ENCODE assay signal across 9 cellular contexts in the genomic region with DNA sequence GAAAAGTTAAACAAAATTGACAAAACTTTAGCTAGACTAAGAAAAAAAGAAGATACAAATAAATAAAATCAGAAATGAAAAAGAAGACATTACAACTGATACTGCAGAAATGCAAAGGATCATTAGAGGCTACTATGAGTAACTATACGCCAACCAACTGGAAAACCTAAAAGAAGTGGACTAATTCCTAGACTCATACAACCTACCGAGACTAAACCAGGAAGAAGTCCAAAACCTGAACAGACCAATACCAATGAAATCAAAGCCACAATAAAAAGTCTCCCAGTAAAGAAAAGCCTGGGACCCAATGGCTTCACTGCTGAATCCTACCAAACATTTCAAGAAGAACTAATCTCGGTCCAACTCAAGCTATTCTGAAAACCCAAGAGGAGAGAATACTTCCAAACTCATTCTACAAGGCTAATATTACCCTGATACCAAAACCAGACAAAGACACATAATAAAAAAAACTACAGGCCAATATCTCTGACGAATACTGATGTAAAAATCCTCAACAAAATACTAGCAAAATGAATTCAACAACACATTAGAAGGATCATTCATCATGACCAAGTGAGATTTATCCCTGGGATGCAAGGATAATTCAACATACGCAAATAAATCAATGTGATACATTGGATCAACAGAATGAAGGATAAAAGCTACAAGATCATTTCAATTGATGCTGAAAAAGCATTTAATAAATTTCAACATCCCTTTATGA. TPM values are rescaled to one million over a fixed set of nuclear protein-coding genes. Genes with fewer than 3 reads are reported as not detected.
A peak's percentile ranks its signal among the peaks of the same experiment; 100 is the strongest.
DNase-seq lines count a peak whose midpoint lies in the region; ATAC-seq and TF ChIP-seq lines count a peak whose summit lies in the region.
"Had no signal": no experiment of that assay in that cellular context is flagged by ENCODE, and none has a peak within 500 bp of the region (broad histone marks: within the 10 kb centered on the region; RNA-seq: fewer than 3 reads in every experiment).

No MANE protein-coding gene starts in this region.

- H3K27ac Mint-ChIP-seq in endothelial cell (ENCODE audit: unreplicated experiment): peak overlapping the region; percentile 85

- no peaks in the 10 kb centered on the region for H4K20me1 ChIP-seq in osteoblast (ENCODE audit: insufficient read depth, low read length)

- H3K9me3 ChIP-seq in osteoblast (ENCODE audit: low read depth, low read length): no peaks in the 10 kb centered on the region
- H3K9me3 ChIP-seq: thyroid gland had no signal

- TF ChIP-seq CTCF in endothelial cell (IDR thresholded peaks at IDR 0.05; ENCODE audit: unreplicated experiment) (no peak), osteoblast (IDR thresholded peaks at IDR 0.05; ENCODE audit: extremely low read depth, low read depth, low read length) (no peak)

- DNase-seq in NCI-H526 treated with DMSO at 0.1 percent for 48 hours (lab: John Stamatoyannopoulos, UW) (peak; percentile 67), endothelial cell (ENCODE audit: low spot score) (no peak), osteoblast (ENCODE audit: insufficient read length, low spot score, missing footprints) (no peak), 8988T (no peak)

- ATAC-seq in HG02678 (IDR thresholded peaks at IDR 0.05; ENCODE audit: unreplicated experiment): no peak
- ATAC-seq in HG03442 (IDR thresholded peaks at IDR 0.05; ENCODE audit: unreplicated experiment): no peak
- ATAC-seq in HG02610 (IDR thresholded peaks at IDR 0.05; ENCODE audit: unreplicated experiment): no peak

- no peak overlapping the region for H3K27ac ChIP-seq in osteoblast (ENCODE audit: low read depth, low read length)

- peak overlapping the region; percentile 90 for H3K4me3 Mint-ChIP-seq in endothelial cell (ENCODE audit: unreplicated experiment)

- H3K79me2 ChIP-seq in osteoblast (ENCODE audit: insufficient read depth, low read length): no peaks in the 10 kb centered on the region

- peak overlapping the region; percentile 19 for H3K4me3 ChIP-seq in GM08714 (ENCODE audit: low read length)
- H3K4me3 ChIP-seq in osteoblast (ENCODE audit: insufficient read depth, low read length): no peak overlapping the region
- H3K4me3 ChIP-seq: thyroid gland had no signal

- H3K4me1 Mint-ChIP-seq in endothelial cell (ENCODE audit: unreplicated experiment): peaks cover 10% of the 10 kb centered on the region

- no peaks in the 10 kb centered on the region for H3K4me1 ChIP-seq in osteoblast (ENCODE audit: insufficient read depth, low read length)
- H3K4me1 ChIP-seq: thyroid gland had no signal

- H3K9me3 Mint-ChIP-seq in endothelial cell (ENCODE audit: unreplicated experiment): no peaks in the 10 kb centered on the region

- peak overlapping the region; percentile 31 for H2AFZ ChIP-seq in osteoblast (ENCODE audit: low read length)

- H3K36me3 Mint-ChIP-seq in endothelial cell (ENCODE audit: low read depth, unreplicated experiment): no peaks in the 10 kb centered on the region

- H3K36me3 ChIP-seq in osteoblast (ENCODE audit: insufficient read depth, low read length): no peaks in the 10 kb centered on the region
- H3K36me3 ChIP-seq: thyroid gland had no signal

- H3K4me2 ChIP-seq in osteoblast (ENCODE audit: insufficient read depth, low read length): no peak overlapping the region

- peaks cover 5% of the 10 kb centered on the region for H3K27me3 Mint-ChIP-seq in endothelial cell (ENCODE audit: unreplicated experiment)

- H3K27me3 ChIP-seq in osteoblast (ENCODE audit: insufficient read depth, low read length): no peaks in the 10 kb centered on the region
- H3K27me3 ChIP-seq: thyroid gland had no signal

RNA-seq across cellular contexts. Expression of a gene that starts 20.3 kb away (rescaled TPM):
- 59.4 TPM for total RNA-seq in endothelial cell (ENCODE audit: unreplicated experiment)
- total RNA-seq in osteoblast: 0.88 and 4.0 TPM in 2 replicates

Comparison
In these comparisons a context has a peak if more than half of its experiments do, and no peak if none do; other contexts are left out.
1. RNA of a gene that starts 20.3 kb away (total RNA-seq): 59.4 TPM in endothelial cell (single experiment); 0.88 to 4.0 TPM in osteoblast; every median in the first group is over 10 times any median in the second.